ENCODE assay signal across 17 cellular contexts in genomic region chr11:68052137-68052873, GRCh38. TPM values are rescaled to one million over a fixed set of nuclear protein-coding genes. Genes with fewer than 3 reads are reported as not detected.
DNase-seq lines count a peak whose midpoint lies in the region; ATAC-seq and TF ChIP-seq lines count a peak whose summit lies in the region.
"Had no signal": no experiment of that assay in that cellular context is flagged by ENCODE, and none has a peak within 500 bp of the region (broad histone marks: within the 10 kb centered on the region; RNA-seq: fewer than 3 reads in every experiment).

No MANE protein-coding gene starts in this region.

- TF ChIP-seq CTCF in neutrophil (IDR thresholded peaks at IDR 0.05) (no peak), PC-9 (conservative IDR thresholded peaks at IDR 0.05) (no peak)

- DNase-seq in activated CD4-positive, alpha-beta T cell treated with anti-CD3 and anti-CD28 coated beads, Interleukin-2, amount 10 ng/mL, durations not matched to agents 7 days and 5 days: no peak
- no peak for DNase-seq in activated CD4-positive, alpha-beta T cell treated with anti-CD3 and anti-CD28 coated beads, Interleukin-2, amount 10 ng/mL, durations not matched to agents 24 days and 14 days
- DNase-seq in HT-29 (ENCODE audit: low spot score) (peak; percentile 13), PC-9 (no peak), T-helper 9 cell (no peak)
- DNase-seq: activated CD4-positive, alpha-beta T cell treated with anti-CD3 and anti-CD28 coated beads for 36 hours; EL; GOT3; NCI-H1930 had no signal

- H3K27me3 ChIP-seq in neutrophil (no peaks in the 10 kb centered on the region), PC-9 (ENCODE audit: insufficient read depth, low read depth) (no peaks in the 10 kb centered on the region)
- H3K27me3 ChIP-seq: tibial nerve had no signal

- BruUV-seq in PC-9 (replicated peaks; lab: Mats Ljungman, UMichigan): no TSS peak

- H3K27ac ChIP-seq in neutrophil: peak overlapping the region; percentile 56
- no peak overlapping the region for H3K27ac ChIP-seq in PC-9
- H3K27ac ChIP-seq: 22Rv1, C4-2B, tibial nerve had no signal

- H3K4me3 Mint-ChIP-seq in activated CD4-positive, alpha-beta T cell treated with anti-CD3 and anti-CD28 coated beads, Interleukin-2, amount 10 ng/mL, durations not matched to agents 7 days and 5 days: no peak overlapping the region
- H3K4me3 Mint-ChIP-seq in activated CD4-positive, alpha-beta T cell treated with anti-CD3 and anti-CD28 coated beads, Interleukin-2, amount 10 ng/mL, durations not matched to agents 24 days and 14 days: no peak overlapping the region
- H3K4me3 Mint-ChIP-seq in dendritic cell treated with granulocyte-macrophage colony-stimulating factor and Interleukin-4, amounts not matched to agents 40 ng/mL and 50 ng/mL, for 4 days: no peak overlapping the region
- H3K4me3 Mint-ChIP-seq: activated CD4-positive, alpha-beta T cell treated with anti-CD3 and anti-CD28 coated beads for 36 hours had no signal

- H3K4me1 Mint-ChIP-seq in activated CD4-positive, alpha-beta T cell treated with anti-CD3 and anti-CD28 coated beads, Interleukin-2, amount 10 ng/mL, durations not matched to agents 7 days and 5 days: no peaks in the 10 kb centered on the region
- H3K4me1 Mint-ChIP-seq in activated CD4-positive, alpha-beta T cell treated with anti-CD3 and anti-CD28 coated beads, Interleukin-2, amount 10 ng/mL, durations not matched to agents 24 days and 14 days: no peaks in the 10 kb centered on the region
- peaks cover 25% of the 10 kb centered on the region for H3K4me1 Mint-ChIP-seq in dendritic cell treated with granulocyte-macrophage colony-stimulating factor and Interleukin-4, amounts not matched to agents 40 ng/mL and 50 ng/mL, for 4 days (ENCODE audit: low read depth)

- H4K20me1 ChIP-seq in PC-9 (ENCODE audit: insufficient read depth): peaks cover 19% of the 10 kb centered on the region

- no peaks in the 10 kb centered on the region for H3K9me2 ChIP-seq in PC-9 (ENCODE audit: insufficient read depth)

- no peak for ATAC-seq in GM19397 (IDR thresholded peaks at IDR 0.05; ENCODE audit: unreplicated experiment)
- ATAC-seq: activated CD4-positive, alpha-beta T cell treated with anti-CD3 and anti-CD28 coated beads for 36 hours had no signal

- CTCF ChIA-PET in activated CD4-positive, alpha-beta T cell treated with anti-CD3 and anti-CD28 coated beads, Interleukin-2, amount 10 ng/mL, durations not matched to agents 7 days and 5 days (lab: Charles Lee): interaction anchor here (1.6 kb wide), 1 partner anchor 11 kb away, joined by 4 read pairs; no protein-coding TSS in a partner anchor
- CTCF ChIA-PET in PC-9 (lab: Charles Lee): no interaction called here

- H3K36me3 ChIP-seq in neutrophil: peaks cover 77% of the 10 kb centered on the region
- no peaks in the 10 kb centered on the region for H3K36me3 ChIP-seq in PC-9 (ENCODE audit: low read depth)

- intact Hi-C loops in activated CD4-positive, alpha-beta T cell treated with anti-CD3 and anti-CD28 coated beads, Interleukin-2, amount 10 ng/mL, durations not matched to agents 24 days and 14 days (cut with micrococcal nuclease): no loop called here
- intact Hi-C loops in dendritic cell treated with granulocyte-macrophage colony-stimulating factor and Interleukin-4, amounts not matched to agents 40 ng/mL and 50 ng/mL, for 4 days (cut with micrococcal nuclease): no loop called here
- intact Hi-C loops in PC-9 (cut with micrococcal nuclease; ENCODE audit: unreplicated experiment): no loop called here

- H3K4me1 ChIP-seq in neutrophil (ENCODE audit: control insufficient read depth in 1 of 2, insufficient read depth in 1 of 2, low read depth in 1 of 2, low read length in 1 of 2) (no peaks in the 10 kb centered on the region), PC-9 (replicated peaks; ENCODE audit: insufficient read depth) (no peaks in the 10 kb centered on the region)

- peak overlapping the region; percentile 42 for H3K27ac Mint-ChIP-seq in activated CD4-positive, alpha-beta T cell treated with anti-CD3 and anti-CD28 coated beads, Interleukin-2, amount 10 ng/mL, durations not matched to agents 7 days and 5 days
- no peak overlapping the region for H3K27ac Mint-ChIP-seq in activated CD4-positive, alpha-beta T cell treated with anti-CD3 and anti-CD28 coated beads, Interleukin-2, amount 10 ng/mL, durations not matched to agents 24 days and 14 days
- peak overlapping the region; percentile 43 for H3K27ac Mint-ChIP-seq in dendritic cell treated with granulocyte-macrophage colony-stimulating factor and Interleukin-4, amounts not matched to agents 40 ng/mL and 50 ng/mL, for 4 days
- H3K27ac Mint-ChIP-seq: progenitor cell of endocrine pancreas had no signal

- H3K4me2 ChIP-seq in PC-9: no peak overlapping the region
- H3K4me2 ChIP-seq: smooth muscle cell had no signal

- H3K9me3 ChIP-seq in neutrophil (no peaks in the 10 kb centered on the region), PC-9 (ENCODE audit: insufficient read depth, low read depth) (no peaks in the 10 kb centered on the region)
- H3K9me3 ChIP-seq: tibial nerve had no signal

- no peak overlapping the region for H2AFZ ChIP-seq in PC-9

- H3F3A ChIP-seq in PC-9 (ENCODE audit: insufficient read depth, low read depth): peaks cover 64% of the 10 kb centered on the region

- POLR2A ChIA-PET in activated CD4-positive, alpha-beta T cell treated with anti-CD3 and anti-CD28 coated beads, Interleukin-2, amount 10 ng/mL, durations not matched to agents 7 days and 5 days (lab: Charles Lee): interaction anchor here (0.7 kb wide), 1 partner anchor 19 kb away, joined by 6 read pairs; no protein-coding TSS in a partner anchor
- POLR2A ChIA-PET in PC-9 (lab: Charles Lee; ENCODE audit: unreplicated experiment): interaction anchor here (0.6 kb wide), 1 partner anchor 270 kb away, joined by 6 read pairs; no protein-coding TSS in a partner anchor

- no peaks in the 10 kb centered on the region for H3K27me3 Mint-ChIP-seq in activated CD4-positive, alpha-beta T cell treated with anti-CD3 and anti-CD28 coated beads, Interleukin-2, amount 10 ng/mL, durations not matched to agents 7 days and 5 days
- H3K27me3 Mint-ChIP-seq in activated CD4-positive, alpha-beta T cell treated with anti-CD3 and anti-CD28 coated beads, Interleukin-2, amount 10 ng/mL, durations not matched to agents 24 days and 14 days: no peaks in the 10 kb centered on the region
- no peaks in the 10 kb centered on the region for H3K27me3 Mint-ChIP-seq in dendritic cell treated with granulocyte-macrophage colony-stimulating factor and Interleukin-4, amounts not matched to agents 40 ng/mL and 50 ng/mL, for 4 days
- H3K27me3 Mint-ChIP-seq: activated CD4-positive, alpha-beta T cell treated with anti-CD3 and anti-CD28 coated beads for 36 hours; progenitor cell of endocrine pancreas had no signal

- no peaks in the 10 kb centered on the region for H3K79me2 ChIP-seq in PC-9 (ENCODE audit: low read depth)

- H3K4me3 ChIP-seq in neutrophil (ENCODE audit: low read depth in 1 of 2, low read length in 1 of 2) (no peak overlapping the region), PC-9 (no peak overlapping the region)
- H3K4me3 ChIP-seq: smooth muscle cell, tibial nerve had no signal

- peaks cover 24% of the 10 kb centered on the region for H3K36me3 Mint-ChIP-seq in activated CD4-positive, alpha-beta T cell treated with anti-CD3 and anti-CD28 coated beads, Interleukin-2, amount 10 ng/mL, durations not matched to agents 7 days and 5 days (ENCODE audit: low read depth)
- peaks cover 29% of the 10 kb centered on the region for H3K36me3 Mint-ChIP-seq in activated CD4-positive, alpha-beta T cell treated with anti-CD3 and anti-CD28 coated beads, Interleukin-2, amount 10 ng/mL, durations not matched to agents 24 days and 14 days (ENCODE audit: low read depth)
- peaks cover 80% of the 10 kb centered on the region for H3K36me3 Mint-ChIP-seq in dendritic cell treated with granulocyte-macrophage colony-stimulating factor and Interleukin-4, amounts not matched to agents 40 ng/mL and 50 ng/mL, for 4 days (ENCODE audit: low read depth)

- no peaks in the 10 kb centered on the region for H3K9me3 Mint-ChIP-seq in activated CD4-positive, alpha-beta T cell treated with anti-CD3 and anti-CD28 coated beads, Interleukin-2, amount 10 ng/mL, durations not matched to agents 7 days and 5 days
- H3K9me3 Mint-ChIP-seq in activated CD4-positive, alpha-beta T cell treated with anti-CD3 and anti-CD28 coated beads, Interleukin-2, amount 10 ng/mL, durations not matched to agents 24 days and 14 days: no peaks in the 10 kb centered on the region
- no peaks in the 10 kb centered on the region for H3K9me3 Mint-ChIP-seq in dendritic cell treated with granulocyte-macrophage colony-stimulating factor and Interleukin-4, amounts not matched to agents 40 ng/mL and 50 ng/mL, for 4 days

RNA-seq across cellular contexts. Expression of gene TCIRG1, which starts 13.5 kb away (rescaled TPM):
- 100 to 1,000 TPM; 286 to 316 TPM for total RNA-seq in activated CD4-positive, alpha-beta T cell treated with anti-CD3 and anti-CD28 coated beads, Interleukin-2, amount 10 ng/mL, durations not matched to agents 7 days and 5 days
- 141 and 149 TPM in 2 replicates for total RNA-seq in activated CD4-positive, alpha-beta T cell treated with anti-CD3 and anti-CD28 coated beads, Interleukin-2, amount 10 ng/mL, durations not matched to agents 24 days and 14 days
- total RNA-seq in HT-29 (2014; rRNA removed; shearing (Covaris generic)): 219 and 232 TPM in 2 replicates
- 125 and 175 TPM in 2 replicates for total RNA-seq in PC-9 (2021)

RNA-seq across cellular contexts. Expression of gene NDUFS8, which starts 21.8 kb away (rescaled TPM):
- 100 to 1,000 TPM; 116 to 138 TPM for total RNA-seq in activated CD4-positive, alpha-beta T cell treated with anti-CD3 and anti-CD28 coated beads, Interleukin-2, amount 10 ng/mL, durations not matched to agents 7 days and 5 days
- 153 and 159 TPM in 2 replicates for total RNA-seq in activated CD4-positive, alpha-beta T cell treated with anti-CD3 and anti-CD28 coated beads, Interleukin-2, amount 10 ng/mL, durations not matched to agents 24 days and 14 days
- 564 and 590 TPM in 2 replicates for total RNA-seq in HT-29 (2014; rRNA removed; shearing (Covaris generic))
- 270 and 275 TPM in 2 replicates for total RNA-seq in PC-9 (2021)

RNA-seq across cellular contexts. Expression of gene ALDH3B1, which starts 42.2 kb away (rescaled TPM):
- total RNA-seq in activated CD4-positive, alpha-beta T cell treated with anti-CD3 and anti-CD28 coated beads, Interleukin-2, amount 10 ng/mL, durations not matched to agents 7 days and 5 days: under 1 TPM in 1 of 2 experiments, not detected in 1; 0.15 TPM
- total RNA-seq in activated CD4-positive, alpha-beta T cell treated with anti-CD3 and anti-CD28 coated beads, Interleukin-2, amount 10 ng/mL, durations not matched to agents 24 days and 14 days: not detected in 2 replicates
- 108 and 113 TPM in 2 replicates for total RNA-seq in HT-29 (2014; rRNA removed; shearing (Covaris generic))
- 98.1 and 104 TPM in 2 replicates for total RNA-seq in PC-9 (2021)
- total RNA-seq: activated CD4-positive, alpha-beta T cell treated with anti-CD3 and anti-CD28 coated beads for 36 hours; progenitor cell of endocrine pancreas had no signal

RNA-seq across cellular contexts. Expression of gene UNC93B1, which starts 48.4 kb away (rescaled TPM):
- total RNA-seq in activated CD4-positive, alpha-beta T cell treated with anti-CD3 and anti-CD28 coated beads, Interleukin-2, amount 10 ng/mL, durations not matched to agents 7 days and 5 days: 10 to 100 TPM; 32.6 to 34.3 TPM
- 13.8 and 15.6 TPM in 2 replicates for total RNA-seq in activated CD4-positive, alpha-beta T cell treated with anti-CD3 and anti-CD28 coated beads, Interleukin-2, amount 10 ng/mL, durations not matched to agents 24 days and 14 days
- total RNA-seq in HT-29 (2014; rRNA removed; shearing (Covaris generic)): 164 and 197 TPM in 2 replicates
- 75.5 and 94.4 TPM in 2 replicates for total RNA-seq in PC-9 (2021)

Comparison
In these comparisons a context has a peak if more than half of its experiments do, and no peak if none do; other contexts are left out.
1. RNA of gene ALDH3B1, which starts 42.2 kb away (total RNA-seq): 108 to 113 TPM in HT-29 and 98.1 to 104 TPM in PC-9; 0.15 TPM in activated CD4-positive, alpha-beta T cell treated with anti-CD3 and anti-CD28 coated beads, Interleukin-2, amount 10 ng/mL, durations not matched to agents 7 days and 5 days and not detected in activated CD4-positive, alpha-beta T cell treated with anti-CD3 and anti-CD28 coated beads, Interleukin-2, amount 10 ng/mL, durations not matched to agents 24 days and 14 days; every median in the first group is over 10 times any median in the second.